Comparison of ENCODE assay signal across 11 cellular contexts in the genomic region with DNA sequence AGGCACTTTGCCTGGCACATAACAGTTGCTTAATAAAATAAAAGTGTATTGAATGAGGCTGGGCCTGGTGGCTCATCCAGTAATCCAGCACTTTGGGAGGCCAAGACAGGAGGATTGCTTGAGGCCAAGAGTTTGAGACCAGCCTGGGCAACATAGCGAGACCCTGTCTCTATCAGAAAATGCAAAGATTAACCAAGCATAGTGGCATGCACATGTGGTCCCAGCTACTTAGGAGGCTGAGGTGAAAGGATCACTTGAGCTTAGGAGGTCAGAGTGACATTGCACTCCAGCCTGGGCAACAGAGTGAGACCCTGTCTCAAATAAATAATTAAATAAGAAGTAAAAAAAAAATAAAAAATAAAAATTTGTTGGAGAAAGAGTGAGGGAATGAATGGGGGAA.
"Had no signal": no experiment of that assay in that cellular context is flagged by ENCODE, and none has a peak within 500 bp of the region (broad histone marks: within the 10 kb centered on the region; RNA-seq: fewer than 3 reads in every experiment).

No MANE protein-coding gene starts in this region.

- H3K9me3 Mint-ChIP-seq: activated naive CD4-positive, alpha-beta T cell treated with anti-CD3 and anti-CD28 coated beads, Interleukin-2, amount 10 ng/mL, durations not matched to agents 7 days and 5 days had no signal

- ATAC-seq: esophagus mucosa had no signal

- H3K4me3 Mint-ChIP-seq: activated naive CD4-positive, alpha-beta T cell treated with anti-CD3 and anti-CD28 coated beads, Interleukin-2, amount 10 ng/mL, durations not matched to agents 7 days and 5 days had no signal

- H3K27ac ChIP-seq: dorsolateral prefrontal cortex, tibial nerve had no signal

- DNase-seq: activated CD4-positive, alpha-beta T cell treated with anti-CD3 and anti-CD28 coated beads for 4 hours; activated naive CD4-positive, alpha-beta T cell treated with anti-CD3 and anti-CD28 coated beads, Interleukin-2, amount 10 ng/mL, durations not matched to agents 7 days and 5 days; activated T-cell treated with anti-CD3 and anti-CD28 coated beads, Interleukin-2, amount 50 U/mL, for 1 hour; anterior cingulate cortex; dorsolateral prefrontal cortex; hippocampal formation; stimulated activated CD4-positive, alpha-beta T cell treated with anti-CD3 and anti-CD28 coated beads, Interleukin-15, amount 100 ng/mL, for 24 hours; stimulated activated CD4-positive, alpha-beta T cell treated with anti-CD3 and anti-CD28 coated beads, Interleukin-4, amount 100 ng/mL, for 24 hours; T1000 had no signal

- H3K27me3 ChIP-seq: dorsolateral prefrontal cortex, tibial nerve had no signal

- H3K9me3 ChIP-seq: tibial nerve had no signal

- H3K27me3 Mint-ChIP-seq: activated naive CD4-positive, alpha-beta T cell treated with anti-CD3 and anti-CD28 coated beads, Interleukin-2, amount 10 ng/mL, durations not matched to agents 7 days and 5 days had no signal
